10 cellular contexts compared by ENCODE assay signal in the genomic region with DNA sequence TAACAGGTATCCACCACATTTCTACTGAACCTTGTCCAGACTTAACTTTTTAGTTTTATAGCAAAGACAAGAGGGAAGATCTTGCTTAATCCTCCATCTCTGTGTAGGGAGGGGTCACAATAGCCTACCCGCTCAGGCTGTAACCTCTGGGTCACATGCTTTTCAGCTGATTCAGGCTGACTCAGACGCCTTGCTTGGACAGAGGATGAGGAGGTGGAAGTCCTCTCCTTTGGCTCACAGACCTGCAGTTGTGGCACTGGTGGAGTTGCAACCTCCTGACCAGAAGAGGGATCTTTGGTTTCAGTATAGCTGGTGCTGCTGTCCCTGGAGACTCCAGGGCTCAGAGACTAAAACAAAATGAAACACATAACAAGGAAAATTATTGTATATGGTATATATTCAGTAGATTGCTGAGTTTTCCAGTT. TPM values are rescaled to one million over a fixed set of nuclear protein-coding genes. Genes with fewer than 3 reads are reported as not detected.
DNase-seq lines count a peak whose midpoint lies in the region; ATAC-seq and TF ChIP-seq lines count a peak whose summit lies in the region.
"Had no signal": no experiment of that assay in that cellular context is flagged by ENCODE, and none has a peak within 500 bp of the region (broad histone marks: within the 10 kb centered on the region; RNA-seq: fewer than 3 reads in every experiment).

No MANE protein-coding gene starts in this region.

- no peaks in the 10 kb centered on the region for H3K9me3 Mint-ChIP-seq in activated CD8-positive, alpha-beta memory T cell treated with anti-CD3 and anti-CD28 coated beads, Interleukin-2, amount 10 ng/mL, durations not matched to agents 7 days and 5 days (ENCODE audit: low read depth)

- H3K27ac Mint-ChIP-seq in activated CD8-positive, alpha-beta memory T cell treated with anti-CD3 and anti-CD28 coated beads, Interleukin-2, amount 10 ng/mL, durations not matched to agents 7 days and 5 days, result peak overlapping the region; percentile 28

- no peak for TF ChIP-seq CTCF in coronary artery (IDR thresholded peaks at IDR 0.05)
- no peak for TF ChIP-seq CTCF in lower lobe of right lung (IDR thresholded peaks at IDR 0.05)
- no peak for TF ChIP-seq CTCF in upper lobe of right lung (IDR thresholded peaks at IDR 0.05)

- H3K27me3 ChIP-seq in lower lobe of right lung (ENCODE audit: low read depth) (no peaks in the 10 kb centered on the region), upper lobe of right lung (no peaks in the 10 kb centered on the region)

- CTCF ChIA-PET in activated CD8-positive, alpha-beta memory T cell treated with anti-CD3 and anti-CD28 coated beads, Interleukin-2, amount 10 ng/mL, durations not matched to agents 7 days and 5 days (lab: Charles Lee), result interaction anchor here (1.4 to 7.7 kb wide), 3 partner anchors 11 to 84 kb away, joined by 4 to 56 read pairs (median 33); a partner anchor contains a TSS

- peaks cover 42% of the 10 kb centered on the region for H3K36me3 Mint-ChIP-seq in activated CD8-positive, alpha-beta memory T cell treated with anti-CD3 and anti-CD28 coated beads, Interleukin-2, amount 10 ng/mL, durations not matched to agents 7 days and 5 days

- H3K4me3 ChIP-seq in coronary artery (no peak overlapping the region), lower lobe of right lung (no peak overlapping the region), upper lobe of right lung (no peak overlapping the region)

- DNase-seq in activated CD8-positive, alpha-beta memory T cell treated with anti-CD3 and anti-CD28 coated beads, Interleukin-2, amount 10 ng/mL, durations not matched to agents 7 days and 5 days, result no peak
- DNase-seq in activated CD8-positive, alpha-beta memory T cell treated with anti-CD3 and anti-CD28 coated beads, Interleukin-2, amount 50 U/mL, for 48 hours, result no peak
- DNase-seq in coronary artery (ENCODE audit: low spot score), result peak; percentile 84
- peak; percentile 64 for DNase-seq in lower lobe of right lung
- no peak for DNase-seq in upper lobe of right lung
- DNase-seq in NCI-H187 (lab: John Stamatoyannopoulos, UW), result no peak
- DNase-seq in NCI-H1092 treated with DMSO at 0.1 percent for 48 hours (lab: John Stamatoyannopoulos, UW), result no peak
- DNase-seq: SHP77 had no signal

- H3K27me3 Mint-ChIP-seq in activated CD8-positive, alpha-beta memory T cell treated with anti-CD3 and anti-CD28 coated beads, Interleukin-2, amount 10 ng/mL, durations not matched to agents 7 days and 5 days, result no peaks in the 10 kb centered on the region

- no peaks in the 10 kb centered on the region for H3K9me3 ChIP-seq in lower lobe of right lung
- H3K9me3 ChIP-seq in upper lobe of right lung, result no peaks in the 10 kb centered on the region

- H3K27ac ChIP-seq in coronary artery, result peak overlapping the region; percentile 2 to 75
- H3K27ac ChIP-seq in lower lobe of right lung, result peak overlapping the region; percentile 32
- H3K27ac ChIP-seq in upper lobe of right lung, result peak overlapping the region; percentile 11
- H3K27ac ChIP-seq: C4-2B had no signal

- peaks cover 2% of the 10 kb centered on the region for H3K4me1 Mint-ChIP-seq in activated CD8-positive, alpha-beta memory T cell treated with anti-CD3 and anti-CD28 coated beads, Interleukin-2, amount 10 ng/mL, durations not matched to agents 7 days and 5 days

- no peak for ATAC-seq in activated CD8-positive, alpha-beta memory T cell treated with anti-CD3 and anti-CD28 coated beads, Interleukin-2, amount 10 ng/mL, durations not matched to agents 7 days and 5 days
- peak; percentile 86 to 90 for ATAC-seq in lower lobe of right lung
- peak; percentile 96 for ATAC-seq in upper lobe of right lung
- ATAC-seq in GM21515 (IDR thresholded peaks at IDR 0.05; ENCODE audit: unreplicated experiment), result no peak

- H3K36me3 ChIP-seq in lower lobe of right lung (peaks cover 100% of the 10 kb centered on the region), upper lobe of right lung (peaks cover 99% of the 10 kb centered on the region)

- peaks cover 28% of the 10 kb centered on the region for H3K4me1 ChIP-seq in lower lobe of right lung
- peaks cover 20% of the 10 kb centered on the region for H3K4me1 ChIP-seq in upper lobe of right lung

- no peak overlapping the region for H3K4me3 Mint-ChIP-seq in activated CD8-positive, alpha-beta memory T cell treated with anti-CD3 and anti-CD28 coated beads, Interleukin-2, amount 10 ng/mL, durations not matched to agents 7 days and 5 days

- intact Hi-C loops in lower lobe of right lung (cut with DNase I), result no loop called here
- intact Hi-C loops in upper lobe of right lung (cut with DNase I), result no loop called here

RNA-seq across cellular contexts. Expression of a gene that starts 16.2 kb away (rescaled TPM):
- total RNA-seq in activated CD8-positive, alpha-beta memory T cell treated with anti-CD3 and anti-CD28 coated beads, Interleukin-2, amount 10 ng/mL, durations not matched to agents 7 days and 5 days, result 100 to 1,000 TPM; 172 to 204 TPM
- 163 TPM for total RNA-seq in lower lobe of right lung
- total RNA-seq in upper lobe of right lung, result 161 TPM

RNA-seq across cellular contexts. Expression of a gene that starts 16.6 kb away (rescaled TPM):
- total RNA-seq in activated CD8-positive, alpha-beta memory T cell treated with anti-CD3 and anti-CD28 coated beads, Interleukin-2, amount 10 ng/mL, durations not matched to agents 7 days and 5 days, result 10 to 100 TPM; 44.6 to 53.2 TPM
- total RNA-seq in lower lobe of right lung (53.3 TPM), upper lobe of right lung (55.3 TPM)

RNA-seq across cellular contexts. Expression of a gene that starts 21.4 kb away (rescaled TPM):
- 1 to 10 TPM; 2.4 to 2.5 TPM for total RNA-seq in activated CD8-positive, alpha-beta memory T cell treated with anti-CD3 and anti-CD28 coated beads, Interleukin-2, amount 10 ng/mL, durations not matched to agents 7 days and 5 days
- total RNA-seq in lower lobe of right lung (5.6 TPM), upper lobe of right lung (7.8 TPM)

RNA-seq across cellular contexts. Expression of a gene that starts 26.1 kb away (rescaled TPM):
- total RNA-seq in activated CD8-positive, alpha-beta memory T cell treated with anti-CD3 and anti-CD28 coated beads, Interleukin-2, amount 10 ng/mL, durations not matched to agents 7 days and 5 days, result not detected
- total RNA-seq in lower lobe of right lung (not detected), upper lobe of right lung (not detected)

RNA-seq across cellular contexts. Expression of a gene that starts 36.7 kb away (rescaled TPM):
- total RNA-seq in activated CD8-positive, alpha-beta memory T cell treated with anti-CD3 and anti-CD28 coated beads, Interleukin-2, amount 10 ng/mL, durations not matched to agents 7 days and 5 days, result not detected
- total RNA-seq in lower lobe of right lung (not detected), upper lobe of right lung (not detected)

Comparison
In these comparisons a context has a peak if more than half of its experiments do, and no peak if none do; other contexts are left out.
1. ATAC-seq: peak in lower lobe of right lung (2 of 2) and upper lobe of right lung (single experiment); none in activated CD8-positive, alpha-beta memory T cell treated with anti-CD3 and anti-CD28 coated beads, Interleukin-2, amount 10 ng/mL, durations not matched to agents 7 days and 5 days (single experiment) and GM21515 (single experiment).
2. DNase-seq: peak in coronary artery (single experiment) and lower lobe of right lung (single experiment); none in activated CD8-positive, alpha-beta memory T cell treated with anti-CD3 and anti-CD28 coated beads, Interleukin-2, amount 10 ng/mL, durations not matched to agents 7 days and 5 days (single experiment), activated CD8-positive, alpha-beta memory T cell treated with anti-CD3 and anti-CD28 coated beads, Interleukin-2, amount 50 U/mL, for 48 hours (single experiment), upper lobe of right lung (single experiment), NCI-H187 (0 of 2) and NCI-H1092 treated with DMSO at 0.1 percent for 48 hours (single experiment).
3. Peak in every context shown above with its lines, with median percentiles within 50 percentile points of each other: H3K27ac ChIP-seq.